In genomic region chr20:53958240-53958639, GRCh38 we compare ENCODE assay signal across 18 cellular contexts.
"Had no signal": no experiment of that assay in that cellular context is flagged by ENCODE, and none has a peak within 500 bp of the region (broad histone marks: within the 10 kb centered on the region; RNA-seq: fewer than 3 reads in every experiment).

No MANE protein-coding gene starts in this region.

- H3K27ac ChIP-seq: colonic mucosa, epithelial cell of prostate, esophagus muscularis mucosa, lower lobe of right lung, neural progenitor cell, prostate gland, right atrium auricular region, sigmoid colon, thoracic aorta had no signal

- H3K4me2 ChIP-seq: neural progenitor cell had no signal

- H3K27me3 ChIP-seq: colonic mucosa, neural progenitor cell, right atrium auricular region, sigmoid colon, tibial nerve, vagina had no signal

- H3K9me3 ChIP-seq: colonic mucosa, esophagus muscularis mucosa, prostate gland, sigmoid colon, thoracic aorta, vagina had no signal

- DNase-seq: colonic mucosa; effector CD8-positive, alpha-beta T cell; endodermal cell; left ventricle myocardium superior; lower lobe of right lung; naive B cell; sigmoid colon; stimulated activated CD4-positive, alpha-beta T cell treated with anti-CD3 and anti-CD28 coated beads, Interleukin-2, amount 100 ng/mL, for 24 hours; stimulated activated CD4-positive, alpha-beta T cell treated with anti-CD3 and anti-CD28 coated beads, Interleukin-4, amount 100 ng/mL, for 4 hours; stimulated activated naive CD8-positive, alpha-beta T cell treated with anti-CD3 and anti-CD28 coated beads, Interleukin-15, Interleukin-2, amounts not matched to agents 100 U/mL and 50 U/mL, for 24 hours had no signal

- H3K4me1 ChIP-seq: colonic mucosa, lower lobe of right lung, prostate gland, right atrium auricular region, sigmoid colon had no signal

- H2AFZ ChIP-seq: neural progenitor cell had no signal

- H3K9ac ChIP-seq: neural progenitor cell had no signal

- H3K4me3 ChIP-seq: colonic mucosa, esophagus muscularis mucosa, lower lobe of right lung, neural progenitor cell, prostate gland, right atrium auricular region, sigmoid colon, thoracic aorta, tibial nerve, vagina had no signal

- H3K36me3 ChIP-seq: colonic mucosa, esophagus muscularis mucosa, lower lobe of right lung, neural progenitor cell, prostate gland, right atrium auricular region, sigmoid colon, thoracic aorta, vagina had no signal
